In genomic region chr17:28598389-28598788, GRCh38 we compare ENCODE assay signal across 1 cellular context.
TF ChIP-seq lines count a peak whose summit lies in the region.

No MANE protein-coding gene starts in this region.

TF ChIP-seq in K562, 482 proteins besides CTCF, POLR2A, EP300 and RAD21:
- TF ChIP-seq ZNF609 (CRISPR knock-in tag; IDR thresholded peaks at IDR 0.05; ENCODE audit: borderline replicate concordance) (0 out of 2 replicates have a peak, but pooled peaks have one; percentile 36), SNRNP70 (optimal IDR thresholded peaks at IDR 0.05; ENCODE audit: low read depth, low read length) (peak; percentile 70), ZNF717 (CRISPR knock-in tag; IDR thresholded peaks at IDR 0.05) (no peak), SRSF3 (IDR thresholded peaks at IDR 0.05; ENCODE audit: insufficient read depth, low read length) (0 out of 2 replicates have a peak, but pooled peaks have one; percentile 40), CEBPG (CRISPR knock-in tag; IDR thresholded peaks at IDR 0.05) (peak; percentile 3; the same call in 1 of the 2 replicates), CEBPG (tag; conservative IDR thresholded peaks at IDR 0.05 in 1 of 2, IDR thresholded peaks at IDR 0.05 in 1 of 2) (no peak), NR4A1 (CRISPR knock-in tag; IDR thresholded peaks at IDR 0.05) (0 out of 2 replicates have a peak, but pooled peaks have one; percentile 1), NR4A1 (tag; IDR thresholded peaks at IDR 0.05) (no peak), RBM39 (optimal IDR thresholded peaks at IDR 0.05; ENCODE audit: low read depth, low read length) (peak; percentile 76), DNMT1 (IDR thresholded peaks at IDR 0.05) (0 out of 2 replicates have a peak, but pooled peaks have one; percentile 20), ATF7 (IDR thresholded peaks at IDR 0.05) (no peak), ZEB2 (IDR thresholded peaks at IDR 0.05) (no peak), SLC30A9 (CRISPR knock-in tag; IDR thresholded peaks at IDR 0.05) (0 out of 2 replicates have a peak, but pooled peaks have one; percentile 37)
